In the genomic region with DNA sequence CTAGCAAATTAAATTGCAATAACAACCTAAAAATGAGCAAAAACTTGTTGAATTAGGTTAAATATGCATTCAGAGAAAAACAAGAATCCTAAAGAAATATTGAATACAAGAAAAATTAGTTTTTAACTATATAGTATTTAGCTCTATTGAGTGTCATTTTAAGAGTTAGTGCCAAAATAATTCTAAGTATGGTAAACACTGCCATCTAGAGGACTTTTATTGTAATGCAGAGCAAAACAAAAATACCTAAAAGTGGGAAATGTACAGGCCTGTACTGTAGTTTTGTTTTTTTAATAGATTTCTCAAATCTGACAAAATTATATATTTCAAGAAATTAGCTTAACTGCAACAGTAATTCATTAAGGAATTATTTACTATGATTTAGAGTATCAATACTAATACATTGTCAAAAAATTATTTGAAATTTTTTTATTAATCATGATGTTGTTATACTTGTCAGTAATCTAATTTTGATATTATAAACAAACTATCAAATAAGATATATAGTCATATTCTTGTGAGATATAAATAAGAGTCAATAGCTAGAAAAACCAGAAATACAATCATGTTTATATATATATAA, we compare ENCODE assay signal across 8 cellular contexts. TPM values are rescaled to one million over a fixed set of nuclear protein-coding genes. Genes with fewer than 3 reads are reported as not detected.
A peak's percentile ranks its signal among the peaks of the same experiment; 100 is the strongest.
DNase-seq lines count a peak whose midpoint lies in the region; ATAC-seq and TF ChIP-seq lines count a peak whose summit lies in the region.

No MANE protein-coding gene starts in this region.

- no peaks in the 10 kb centered on the region for H3K9me3 ChIP-seq in neural cell (ENCODE audit: low read length)

- DNase-seq in NCI-H2196 treated with DMSO at 0.1 percent for 48 hours (lab: John Stamatoyannopoulos, UW; ENCODE audit: unreplicated experiment): peak; percentile 1
- no peak for DNase-seq in NCI-H2196 (lab: John Stamatoyannopoulos, UW; ENCODE audit: unreplicated experiment)
- peak; percentile 39 for DNase-seq in NCI-H2227 (lab: John Stamatoyannopoulos, UW; ENCODE audit: unreplicated experiment)
- no peak for DNase-seq in chondrocyte (ENCODE audit: low spot score)
- no peak for DNase-seq in posterior vena cava (ENCODE audit: low spot score)
- DNase-seq in NCI-H128 (lab: John Stamatoyannopoulos, UW; ENCODE audit: unreplicated experiment): no peak

- H3K4me3 ChIP-seq in neural cell (ENCODE audit: low read length): no peak overlapping the region

- TF ChIP-seq EP300 in neural cell (conservative IDR thresholded peaks at IDR 0.05; ENCODE audit: poor library complexity, severe bottlenecking): no peak

- H3K27ac Mint-ChIP-seq in chondrocyte (ENCODE audit: unreplicated experiment): no peak overlapping the region

- H3F3A ChIP-seq in neural cell (ENCODE audit: insufficient read depth, low read length, poor library complexity, severe bottlenecking): no peaks in the 10 kb centered on the region

- intact Hi-C loops in posterior vena cava (cut with DNase I): no loop called here

- no peak overlapping the region for H2AFZ ChIP-seq in neural cell (ENCODE audit: low read depth, low read length)

- no peaks in the 10 kb centered on the region for H3K79me2 ChIP-seq in neural cell (replicated peaks; ENCODE audit: insufficient read depth, low read length)

- no peaks in the 10 kb centered on the region for H3K36me3 ChIP-seq in neural cell (ENCODE audit: insufficient read depth, low read length)

- H3K27me3 ChIP-seq in neural cell (ENCODE audit: insufficient read depth, low read depth, low read length): no peaks in the 10 kb centered on the region

- H3K36me3 Mint-ChIP-seq in chondrocyte (ENCODE audit: low read depth): no peaks in the 10 kb centered on the region

- H3K4me1 Mint-ChIP-seq in chondrocyte (ENCODE audit: low read depth): no peaks in the 10 kb centered on the region

- H3K4me3 Mint-ChIP-seq in chondrocyte (ENCODE audit: unreplicated experiment): no peak overlapping the region

- no peak overlapping the region for H3K9ac ChIP-seq in neural cell (ENCODE audit: low read length)

- H3K4me2 ChIP-seq in neural cell (ENCODE audit: low read length): no peak overlapping the region

- TF ChIP-seq RAD21 in neural cell (conservative IDR thresholded peaks at IDR 0.05): peak; percentile 81

- no peaks in the 10 kb centered on the region for H3K9me2 ChIP-seq in neural cell (ENCODE audit: insufficient read depth, low read length)

- no peaks in the 10 kb centered on the region for H4K20me1 ChIP-seq in neural cell (ENCODE audit: insufficient read depth)

- H3K9me3 Mint-ChIP-seq in chondrocyte (ENCODE audit: low read depth): no peaks in the 10 kb centered on the region

- ATAC-seq in HG02610 (IDR thresholded peaks at IDR 0.05; ENCODE audit: unreplicated experiment): peak; percentile 72

- H3K27ac ChIP-seq in neural cell (ENCODE audit: low read length): no peak overlapping the region

- H3K27me3 Mint-ChIP-seq in chondrocyte (ENCODE audit: low read depth): no peaks in the 10 kb centered on the region

- TF ChIP-seq CTCF in chondrocyte (IDR thresholded peaks at IDR 0.05) (peak; percentile 96), neural cell (IDR thresholded peaks at IDR 0.05; ENCODE audit: poor library complexity, severe bottlenecking) (peak; percentile 75)

TF ChIP-seq in neural cell, 6 proteins besides CTCF, POLR2A, EP300 and RAD21:
- TF ChIP-seq REST (IDR thresholded peaks at IDR 0.05; ENCODE audit: borderline replicate concordance): no peak
- TF ChIP-seq SMC3 (conservative IDR thresholded peaks at IDR 0.05; ENCODE audit: poor library complexity): peak; percentile 82

RNA-seq across cellular contexts. Expression of gene PCDH9, which starts 8.2 kb away (rescaled TPM):
- 9.8 to 45.4 TPM (median 10.1 TPM) in 3 replicates for total RNA-seq in chondrocyte
- 3.5 and 4.6 TPM in 2 replicates for polyA plus RNA-seq in neural cell
- 32.4 and 35.9 TPM in 2 replicates for polyA minus RNA-seq in neural cell
- total RNA-seq in posterior vena cava: 1 to 10 TPM; 1.6 to 2.4 TPM

Comparison
In these comparisons a context has a peak if more than half of its experiments do, and no peak if none do; other contexts are left out.
1. DNase-seq: peak in NCI-H2196 treated with DMSO at 0.1 percent for 48 hours (single experiment) and NCI-H2227 (single experiment); none in NCI-H2196 (single experiment), chondrocyte (single experiment), posterior vena cava (single experiment) and NCI-H128 (single experiment).